22 cellular contexts compared by ENCODE assay signal in genomic region chr5:9833871-9834270, GRCh38.
"Had no signal": no experiment of that assay in that cellular context is flagged by ENCODE, and none has a peak within 500 bp of the region (broad histone marks: within the 10 kb centered on the region; RNA-seq: fewer than 3 reads in every experiment).

No MANE protein-coding gene starts in this region.

- H3K9me3 Mint-ChIP-seq: activated CD4-positive, alpha-beta T cell treated with anti-CD3 and anti-CD28 coated beads, Interleukin-2, amount 10 ng/mL, durations not matched to agents 7 days and 5 days; activated T-cell treated with anti-CD3 and anti-CD28 coated beads, Interleukin-2, amount 50 U/mL, for 4 hours; type B pancreatic cell had no signal

- H3K27ac Mint-ChIP-seq: activated CD4-positive, alpha-beta T cell treated with anti-CD3 and anti-CD28 coated beads, Interleukin-2, amount 10 ng/mL, durations not matched to agents 7 days and 5 days; activated CD8-positive, alpha-beta T cell treated with anti-CD3 and anti-CD28 coated beads, Interleukin-2, amount 10 ng/mL, durations not matched to agents 7 days and 5 days; immature natural killer cell; naive thymus-derived CD8-positive, alpha-beta T cell; stimulated activated effector memory CD8-positive, alpha-beta T cell treated with anti-CD3 and anti-CD28 coated beads, Interleukin-12 subunit alpha, Interleukin-12 subunit beta, amount 100 ng/mL, for 72 hours; type B pancreatic cell had no signal

- H3K4me3 Mint-ChIP-seq: activated CD4-positive, alpha-beta T cell treated with anti-CD3 and anti-CD28 coated beads, Interleukin-2, amount 10 ng/mL, durations not matched to agents 7 days and 5 days; activated CD8-positive, alpha-beta T cell treated with anti-CD3 and anti-CD28 coated beads, Interleukin-2, amount 10 ng/mL, durations not matched to agents 7 days and 5 days; activated T-cell treated with anti-CD3 and anti-CD28 coated beads, Interleukin-2, amount 50 U/mL, for 4 hours; immature natural killer cell; naive thymus-derived CD8-positive, alpha-beta T cell; stimulated activated effector memory CD8-positive, alpha-beta T cell treated with anti-CD3 and anti-CD28 coated beads, Interleukin-12 subunit alpha, Interleukin-12 subunit beta, amount 100 ng/mL, for 72 hours; type B pancreatic cell had no signal

- FAIRE-seq: astrocyte, frontal cortex had no signal

- H3K4me3 ChIP-seq: adrenal gland, breast epithelium, smooth muscle cell, stomach had no signal

- H3K27me3 Mint-ChIP-seq: activated CD4-positive, alpha-beta T cell treated with anti-CD3 and anti-CD28 coated beads, Interleukin-2, amount 10 ng/mL, durations not matched to agents 7 days and 5 days had no signal

- DNase-seq: activated CD4-positive, alpha-beta T cell treated with anti-CD3 and anti-CD28 coated beads, Interleukin-2, amount 10 ng/mL, durations not matched to agents 7 days and 5 days; activated CD8-positive, alpha-beta T cell treated with anti-CD3 and anti-CD28 coated beads, Interleukin-2, amount 10 ng/mL, durations not matched to agents 7 days and 5 days; activated effector memory CD4-positive, alpha-beta T cell treated with Interleukin-2 at 50 U/mL for 16 hours; activated naive CD4-positive, alpha-beta T cell treated with anti-CD3 and anti-CD28 coated beads, Interleukin-2, amount 50 U/mL, for 16 hours; activated T-cell treated with anti-CD3 and anti-CD28 coated beads, Interleukin-2, amount 50 U/mL, for 4 hours; adrenal gland; cerebellar nuclear complex; cortex of kidney; hypothalamus; immature natural killer cell; left ventricle myocardium superior; naive thymus-derived CD8-positive, alpha-beta T cell; stimulated activated CD4-positive, alpha-beta T cell treated with anti-CD3 and anti-CD28 coated beads, Interleukin-4, amount 100 ng/mL, for 24 hours; stomach; T-helper 9 cell had no signal

- H3K27me3 ChIP-seq: adrenal gland, breast epithelium, neutrophil had no signal

- H3K36me3 Mint-ChIP-seq: immature natural killer cell; naive thymus-derived CD8-positive, alpha-beta T cell; stimulated activated effector memory CD8-positive, alpha-beta T cell treated with anti-CD3 and anti-CD28 coated beads, Interleukin-12 subunit alpha, Interleukin-12 subunit beta, amount 100 ng/mL, for 72 hours; type B pancreatic cell had no signal

- H3K36me3 ChIP-seq: adrenal gland, breast epithelium, neutrophil, stomach had no signal

- H3K4me1 Mint-ChIP-seq: activated CD4-positive, alpha-beta T cell treated with anti-CD3 and anti-CD28 coated beads, Interleukin-2, amount 10 ng/mL, durations not matched to agents 7 days and 5 days; immature natural killer cell; naive thymus-derived CD8-positive, alpha-beta T cell; stimulated activated effector memory CD8-positive, alpha-beta T cell treated with anti-CD3 and anti-CD28 coated beads, Interleukin-12 subunit alpha, Interleukin-12 subunit beta, amount 100 ng/mL, for 72 hours had no signal
